Comparison of ENCODE assay signal across 27 cellular contexts in genomic region chr14:56815301-56815700, GRCh38. TPM values are rescaled to one million over a fixed set of nuclear protein-coding genes. Genes with fewer than 3 reads are reported as not detected.
"Had no signal": no experiment of that assay in that cellular context is flagged by ENCODE, and none has a peak within 500 bp of the region (broad histone marks: within the 10 kb centered on the region; RNA-seq: fewer than 3 reads in every experiment).

No MANE protein-coding gene starts in this region.

- DNase-seq: activated CD4-positive, alpha-beta memory T cell treated with anti-CD3 and anti-CD28 coated beads for 36 hours; activated CD4-positive, alpha-beta T cell treated with anti-CD3 and anti-CD28 coated beads, Interleukin-2, amount 10 ng/mL, durations not matched to agents 7 days and 5 days; activated CD4-positive, CD25-positive, alpha-beta regulatory T cell; activated CD8-positive, alpha-beta memory T cell treated with anti-CD3 and anti-CD28 coated beads for 24 hours; activated gamma-delta T cell; activated naive CD4-positive, alpha-beta T cell treated with anti-CD3 and anti-CD28 coated beads for 36 hours; activated T-cell treated with anti-CD3 and anti-CD28 coated beads, Interleukin-2, amount 50 U/mL, for 4 hours; amygdala; cerebellar nuclear complex; Kasumi-1; KBM-7; NCI-H1048; NCI-H1930; NCI-H2171; NCI-H2227 treated with DMSO at 0.1 percent for 48 hours; NCI-H446 treated with DMSO at 0.1 percent for 48 hours; NCI-H748 treated with DMSO at 0.1 percent for 48 hours; NK-92 treated with Interleukin-12 subunit alpha and Interleukin-12 subunit beta, amount 100 ng/mL, for 24 hours; OCI-M1; SHP77; T-helper 17 cell; T-helper 9 cell had no signal

- H3K4me3 Mint-ChIP-seq: activated CD4-positive, alpha-beta memory T cell treated with anti-CD3 and anti-CD28 coated beads for 36 hours; activated CD4-positive, alpha-beta T cell treated with anti-CD3 and anti-CD28 coated beads, Interleukin-2, amount 10 ng/mL, durations not matched to agents 7 days and 5 days; activated naive CD4-positive, alpha-beta T cell treated with anti-CD3 and anti-CD28 coated beads for 36 hours; activated naive CD8-positive, alpha-beta T cell; activated T-cell treated with anti-CD3 and anti-CD28 coated beads, Interleukin-2, amount 50 U/mL, for 4 hours; T-helper 17 cell had no signal

- H3K36me3 ChIP-seq: SJSA1 had no signal

- H3K27ac Mint-ChIP-seq: activated CD4-positive, alpha-beta memory T cell treated with anti-CD3 and anti-CD28 coated beads for 36 hours; activated CD4-positive, alpha-beta T cell treated with anti-CD3 and anti-CD28 coated beads, Interleukin-2, amount 10 ng/mL, durations not matched to agents 7 days and 5 days; activated naive CD4-positive, alpha-beta T cell treated with anti-CD3 and anti-CD28 coated beads for 36 hours; activated naive CD8-positive, alpha-beta T cell; T-helper 17 cell had no signal

- H3K27ac ChIP-seq: RWPE1, SJSA1 had no signal

- H3K9me3 ChIP-seq: SJSA1 had no signal

- ATAC-seq: activated T-cell treated with anti-CD3 and anti-CD28 coated beads, Interleukin-2, amount 50 U/mL, for 4 hours; Panc1; T-helper 17 cell had no signal

- H3K9me3 Mint-ChIP-seq: activated CD4-positive, alpha-beta memory T cell treated with anti-CD3 and anti-CD28 coated beads for 36 hours; activated naive CD4-positive, alpha-beta T cell treated with anti-CD3 and anti-CD28 coated beads for 36 hours; activated T-cell treated with anti-CD3 and anti-CD28 coated beads, Interleukin-2, amount 50 U/mL, for 4 hours had no signal

- H3K4me1 ChIP-seq: SJSA1 had no signal

- H3K4me1 Mint-ChIP-seq: activated CD4-positive, alpha-beta T cell treated with anti-CD3 and anti-CD28 coated beads, Interleukin-2, amount 10 ng/mL, durations not matched to agents 7 days and 5 days had no signal

- H3K4me3 ChIP-seq: SJSA1 had no signal

RNA-seq across cellular contexts. Expression of gene OTX2, which starts 5.0 kb away (rescaled TPM):
- total RNA-seq: activated CD4-positive, alpha-beta memory T cell treated with anti-CD3 and anti-CD28 coated beads for 36 hours; activated CD4-positive, alpha-beta T cell treated with anti-CD3 and anti-CD28 coated beads, Interleukin-2, amount 10 ng/mL, durations not matched to agents 7 days and 5 days; activated naive CD4-positive, alpha-beta T cell treated with anti-CD3 and anti-CD28 coated beads for 36 hours; activated T-cell treated with anti-CD3 and anti-CD28 coated beads, Interleukin-2, amount 50 U/mL, for 4 hours; cardiac septum; SJSA1; T-helper 17 cell had no signal
